ENCODE assay signal across 1 cellular context in the genomic region with DNA sequence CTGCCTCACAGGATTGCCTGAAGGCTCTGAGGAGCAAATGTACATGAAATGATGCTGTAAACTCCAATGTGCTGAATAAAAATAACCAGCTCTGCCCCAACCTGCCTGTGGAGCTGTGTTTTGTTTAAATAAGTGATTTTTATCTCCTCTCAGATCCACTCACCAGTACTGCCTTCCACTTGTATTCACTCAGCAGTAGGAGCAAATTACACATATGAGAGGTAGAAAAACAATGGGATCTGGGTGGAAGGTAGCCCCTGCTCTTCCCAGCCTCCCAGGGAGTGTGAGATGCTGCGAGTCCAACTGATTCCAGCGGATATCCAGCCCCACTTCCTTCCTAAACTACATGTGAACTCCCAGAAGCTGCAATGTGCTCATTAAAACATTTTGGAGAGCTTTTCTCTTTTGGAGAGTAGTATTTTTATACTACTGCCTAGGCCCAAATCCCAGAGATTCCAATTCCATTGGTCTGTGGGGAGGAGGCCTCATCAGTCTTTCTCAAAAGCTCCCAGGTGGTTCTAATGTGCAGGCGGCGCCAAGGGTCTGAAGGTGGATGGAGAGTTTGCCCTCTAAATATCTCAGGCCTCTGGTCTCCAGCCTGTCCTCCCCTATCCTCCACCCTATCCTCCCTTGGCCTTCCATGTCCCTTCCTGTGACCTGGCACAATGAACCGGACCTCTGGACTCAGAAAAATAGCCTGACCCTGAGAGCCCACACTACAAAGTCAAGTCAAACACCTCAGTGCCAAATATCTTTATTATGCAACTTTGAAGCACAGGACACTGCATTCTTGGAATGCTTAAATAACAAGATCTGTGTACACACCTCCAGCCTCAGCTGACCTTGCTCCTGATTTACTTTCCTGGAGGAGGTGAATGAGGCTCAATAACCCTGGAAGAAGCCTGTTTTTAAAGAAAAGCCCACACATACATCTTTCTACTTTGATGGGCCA.
TF ChIP-seq lines count a peak whose summit lies in the region.

No MANE protein-coding gene starts in this region.

TF ChIP-seq in HepG2, 621 proteins besides CTCF, POLR2A, EP300 and RAD21 (continues in another document):
- TF ChIP-seq ARNT (IDR thresholded peaks at IDR 0.05) (no peak), ZNF629 (CRISPR knock-in tag; conservative IDR thresholded peaks at IDR 0.05) (no peak), EED (CRISPR knock-in tag; IDR thresholded peaks at IDR 0.05) (no peak), KDM4B (CRISPR knock-in tag; IDR thresholded peaks at IDR 0.05) (peak; percentile 80), RFX3 (CRISPR knock-in tag; IDR thresholded peaks at IDR 0.05) (0 out of 2 replicates have a peak, but pooled peaks have one; percentile 11), NR2C2 (CRISPR knock-in tag; IDR thresholded peaks at IDR 0.05; ENCODE audit: borderline replicate concordance) (peak; percentile 84), RBM22 (optimal IDR thresholded peaks at IDR 0.05; ENCODE audit: low read length) (no peak), NFE2L2 (IDR thresholded peaks at IDR 0.05; ENCODE audit: low read length) (no peak), ZNF558 (CRISPR knock-in tag; IDR thresholded peaks at IDR 0.05; ENCODE audit: borderline replicate concordance) (no peak), ZNF724P (CRISPR knock-in tag; IDR thresholded peaks at IDR 0.05; ENCODE audit: borderline replicate concordance) (no peak), PCBP1 (IDR thresholded peaks at IDR 0.05; ENCODE audit: borderline replicate concordance, low read depth, low read length) (no peak), ZNF572 (CRISPR knock-in tag; IDR thresholded peaks at IDR 0.05) (no peak), ZNF546 (CRISPR knock-in tag; conservative IDR thresholded peaks at IDR 0.05) (no peak), ZNF746 (CRISPR knock-in tag; IDR thresholded peaks at IDR 0.05) (peak; percentile 72; the same call in 1 of the 2 replicates), AGO2 (optimal IDR thresholded peaks at IDR 0.05; ENCODE audit: low read depth, low read length) (no peak), NR2F6 (IDR thresholded peaks at IDR 0.05) (peak; percentile 95), NR2F6 (CRISPR knock-in tag; IDR thresholded peaks at IDR 0.05) (peak; percentile 96), ATF7 (IDR thresholded peaks at IDR 0.05) (no peak), ATF7 (CRISPR knock-in tag; IDR thresholded peaks at IDR 0.05) (no peak), SPEN (CRISPR knock-in tag; IDR thresholded peaks at IDR 0.05; ENCODE audit: low read depth) (peak; percentile 64), AGO1 (IDR thresholded peaks at IDR 0.05; ENCODE audit: low read depth, low read length, poor library complexity, severe bottlenecking) (no peak), FOXP1 (IDR thresholded peaks at IDR 0.05) (no peak), FOXP1 (CRISPR knock-in tag; IDR thresholded peaks at IDR 0.05) (peak; percentile 93), ZKSCAN8 (CRISPR knock-in tag; IDR thresholded peaks at IDR 0.05; ENCODE audit: borderline replicate concordance) (peak; percentile 75), KDM3A (CRISPR knock-in tag; IDR thresholded peaks at IDR 0.05; ENCODE audit: low read depth) (peak; percentile 52; the same call in 1 of the 2 replicates), ZFP82 (CRISPR knock-in tag; IDR thresholded peaks at IDR 0.05; ENCODE audit: borderline replicate concordance) (no peak)
- TF ChIP-seq, protein P1, sequence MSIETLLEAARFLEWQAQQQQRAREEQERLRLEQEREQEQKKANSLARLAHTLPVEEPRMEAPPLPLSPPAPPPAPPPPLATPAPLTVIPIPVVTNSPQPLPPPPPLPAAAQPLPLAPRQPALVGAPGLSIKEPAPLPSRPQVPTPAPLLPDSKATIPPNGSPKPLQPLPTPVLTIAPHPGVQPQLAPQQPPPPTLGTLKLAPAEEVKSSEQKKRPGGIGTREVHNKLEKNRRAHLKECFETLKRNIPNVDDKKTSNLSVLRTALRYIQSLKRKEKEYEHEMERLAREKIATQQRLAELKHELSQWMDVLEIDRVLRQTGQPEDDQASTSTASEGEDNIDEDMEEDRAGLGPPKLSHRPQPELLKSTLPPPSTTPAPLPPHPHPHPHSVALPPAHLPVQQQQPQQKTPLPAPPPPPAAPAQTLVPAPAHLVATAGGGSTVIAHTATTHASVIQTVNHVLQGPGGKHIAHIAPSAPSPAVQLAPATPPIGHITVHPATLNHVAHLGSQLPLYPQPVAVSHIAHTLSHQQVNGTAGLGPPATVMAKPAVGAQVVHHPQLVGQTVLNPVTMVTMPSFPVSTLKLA (IDR thresholded peaks at IDR 0.05) = no peak
- TF ChIP-seq, protein P2, sequence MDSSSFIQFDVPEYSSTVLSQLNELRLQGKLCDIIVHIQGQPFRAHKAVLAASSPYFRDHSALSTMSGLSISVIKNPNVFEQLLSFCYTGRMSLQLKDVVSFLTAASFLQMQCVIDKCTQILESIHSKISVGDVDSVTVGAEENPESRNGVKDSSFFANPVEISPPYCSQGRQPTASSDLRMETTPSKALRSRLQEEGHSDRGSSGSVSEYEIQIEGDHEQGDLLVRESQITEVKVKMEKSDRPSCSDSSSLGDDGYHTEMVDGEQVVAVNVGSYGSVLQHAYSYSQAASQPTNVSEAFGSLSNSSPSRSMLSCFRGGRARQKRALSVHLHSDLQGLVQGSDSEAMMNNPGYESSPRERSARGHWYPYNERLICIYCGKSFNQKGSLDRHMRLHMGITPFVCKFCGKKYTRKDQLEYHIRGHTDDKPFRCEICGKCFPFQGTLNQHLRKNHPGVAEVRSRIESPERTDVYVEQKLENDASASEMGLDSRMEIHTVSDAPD (CRISPR knock-in tag; IDR thresholded peaks at IDR 0.05) = peak; percentile 73; the same call in 1 of the 2 replicates
- TF ChIP-seq, protein P3, sequence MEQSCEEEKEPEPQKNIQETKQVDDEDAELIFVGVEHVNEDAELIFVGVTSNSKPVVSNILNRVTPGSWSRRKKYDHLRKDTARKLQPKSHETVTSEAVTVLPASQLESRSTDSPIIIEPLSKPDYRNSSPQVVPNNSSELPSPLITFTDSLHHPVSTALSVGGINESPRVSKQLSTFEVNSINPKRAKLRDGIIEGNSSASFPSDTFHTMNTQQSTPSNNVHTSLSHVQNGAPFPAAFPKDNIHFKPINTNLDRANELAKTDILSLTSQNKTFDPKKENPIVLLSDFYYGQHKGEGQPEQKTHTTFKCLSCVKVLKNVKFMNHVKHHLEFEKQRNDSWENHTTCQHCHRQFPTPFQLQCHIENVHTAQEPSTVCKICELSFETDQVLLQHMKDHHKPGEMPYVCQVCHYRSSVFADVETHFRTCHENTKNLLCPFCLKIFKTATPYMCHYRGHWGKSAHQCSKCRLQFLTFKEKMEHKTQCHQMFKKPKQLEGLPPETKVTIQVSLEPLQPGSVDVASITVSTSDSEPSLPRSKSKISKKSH (CRISPR knock-in tag; IDR thresholded peaks at IDR 0.05; ENCODE audit: borderline replicate concordance) = no peak
- TF ChIP-seq, protein P4, sequence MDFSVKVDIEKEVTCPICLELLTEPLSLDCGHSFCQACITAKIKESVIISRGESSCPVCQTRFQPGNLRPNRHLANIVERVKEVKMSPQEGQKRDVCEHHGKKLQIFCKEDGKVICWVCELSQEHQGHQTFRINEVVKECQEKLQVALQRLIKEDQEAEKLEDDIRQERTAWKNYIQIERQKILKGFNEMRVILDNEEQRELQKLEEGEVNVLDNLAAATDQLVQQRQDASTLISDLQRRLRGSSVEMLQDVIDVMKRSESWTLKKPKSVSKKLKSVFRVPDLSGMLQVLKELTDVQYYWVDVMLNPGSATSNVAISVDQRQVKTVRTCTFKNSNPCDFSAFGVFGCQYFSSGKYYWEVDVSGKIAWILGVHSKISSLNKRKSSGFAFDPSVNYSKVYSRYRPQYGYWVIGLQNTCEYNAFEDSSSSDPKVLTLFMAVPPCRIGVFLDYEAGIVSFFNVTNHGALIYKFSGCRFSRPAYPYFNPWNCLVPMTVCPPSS (IDR thresholded peaks at IDR 0.05) = no peak
- TF ChIP-seq, protein P5, sequence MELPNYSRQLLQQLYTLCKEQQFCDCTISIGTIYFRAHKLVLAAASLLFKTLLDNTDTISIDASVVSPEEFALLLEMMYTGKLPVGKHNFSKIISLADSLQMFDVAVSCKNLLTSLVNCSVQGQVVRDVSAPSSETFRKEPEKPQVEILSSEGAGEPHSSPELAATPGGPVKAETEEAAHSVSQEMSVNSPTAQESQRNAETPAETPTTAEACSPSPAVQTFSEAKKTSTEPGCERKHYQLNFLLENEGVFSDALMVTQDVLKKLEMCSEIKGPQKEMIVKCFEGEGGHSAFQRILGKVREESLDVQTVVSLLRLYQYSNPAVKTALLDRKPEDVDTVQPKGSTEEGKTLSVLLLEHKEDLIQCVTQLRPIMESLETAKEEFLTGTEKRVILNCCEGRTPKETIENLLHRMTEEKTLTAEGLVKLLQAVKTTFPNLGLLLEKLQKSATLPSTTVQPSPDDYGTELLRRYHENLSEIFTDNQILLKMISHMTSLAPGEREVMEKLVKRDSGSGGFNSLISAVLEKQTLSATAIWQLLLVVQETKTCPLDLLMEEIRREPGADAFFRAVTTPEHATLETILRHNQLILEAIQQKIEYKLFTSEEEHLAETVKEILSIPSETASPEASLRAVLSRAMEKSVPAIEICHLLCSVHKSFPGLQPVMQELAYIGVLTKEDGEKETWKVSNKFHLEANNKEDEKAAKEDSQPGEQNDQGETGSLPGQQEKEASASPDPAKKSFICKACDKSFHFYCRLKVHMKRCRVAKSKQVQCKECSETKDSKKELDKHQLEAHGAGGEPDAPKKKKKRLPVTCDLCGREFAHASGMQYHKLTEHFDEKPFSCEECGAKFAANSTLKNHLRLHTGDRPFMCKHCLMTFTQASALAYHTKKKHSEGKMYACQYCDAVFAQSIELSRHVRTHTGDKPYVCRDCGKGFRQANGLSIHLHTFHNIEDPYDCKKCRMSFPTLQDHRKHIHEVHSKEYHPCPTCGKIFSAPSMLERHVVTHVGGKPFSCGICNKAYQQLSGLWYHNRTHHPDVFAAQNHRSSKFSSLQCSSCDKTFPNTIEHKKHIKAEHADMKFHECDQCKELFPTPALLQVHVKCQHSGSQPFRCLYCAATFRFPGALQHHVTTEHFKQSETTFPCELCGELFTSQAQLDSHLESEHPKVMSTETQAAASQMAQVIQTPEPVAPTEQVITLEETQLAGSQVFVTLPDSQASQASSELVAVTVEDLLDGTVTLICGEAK (IDR thresholded peaks at IDR 0.05) = no peak
- TF ChIP-seq, protein P5 (CRISPR knock-in tag; IDR thresholded peaks at IDR 0.05) = peak; percentile 36; the same call in 1 of the 2 replicates
- TF ChIP-seq, protein P6, sequence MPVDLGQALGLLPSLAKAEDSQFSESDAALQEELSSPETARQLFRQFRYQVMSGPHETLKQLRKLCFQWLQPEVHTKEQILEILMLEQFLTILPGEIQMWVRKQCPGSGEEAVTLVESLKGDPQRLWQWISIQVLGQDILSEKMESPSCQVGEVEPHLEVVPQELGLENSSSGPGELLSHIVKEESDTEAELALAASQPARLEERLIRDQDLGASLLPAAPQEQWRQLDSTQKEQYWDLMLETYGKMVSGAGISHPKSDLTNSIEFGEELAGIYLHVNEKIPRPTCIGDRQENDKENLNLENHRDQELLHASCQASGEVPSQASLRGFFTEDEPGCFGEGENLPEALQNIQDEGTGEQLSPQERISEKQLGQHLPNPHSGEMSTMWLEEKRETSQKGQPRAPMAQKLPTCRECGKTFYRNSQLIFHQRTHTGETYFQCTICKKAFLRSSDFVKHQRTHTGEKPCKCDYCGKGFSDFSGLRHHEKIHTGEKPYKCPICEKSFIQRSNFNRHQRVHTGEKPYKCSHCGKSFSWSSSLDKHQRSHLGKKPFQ (CRISPR knock-in tag; IDR thresholded peaks at IDR 0.05; ENCODE audit: insufficient replicate concordance) = no peak
- TF ChIP-seq, protein P7, sequence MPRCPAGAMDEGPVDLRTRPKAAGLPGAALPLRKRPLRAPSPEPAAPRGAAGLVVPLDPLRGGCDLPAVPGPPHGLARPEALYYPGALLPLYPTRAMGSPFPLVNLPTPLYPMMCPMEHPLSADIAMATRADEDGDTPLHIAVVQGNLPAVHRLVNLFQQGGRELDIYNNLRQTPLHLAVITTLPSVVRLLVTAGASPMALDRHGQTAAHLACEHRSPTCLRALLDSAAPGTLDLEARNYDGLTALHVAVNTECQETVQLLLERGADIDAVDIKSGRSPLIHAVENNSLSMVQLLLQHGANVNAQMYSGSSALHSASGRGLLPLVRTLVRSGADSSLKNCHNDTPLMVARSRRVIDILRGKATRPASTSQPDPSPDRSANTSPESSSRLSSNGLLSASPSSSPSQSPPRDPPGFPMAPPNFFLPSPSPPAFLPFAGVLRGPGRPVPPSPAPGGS (CRISPR knock-in tag; IDR thresholded peaks at IDR 0.05) = no peak
- TF ChIP-seq, protein P8, sequence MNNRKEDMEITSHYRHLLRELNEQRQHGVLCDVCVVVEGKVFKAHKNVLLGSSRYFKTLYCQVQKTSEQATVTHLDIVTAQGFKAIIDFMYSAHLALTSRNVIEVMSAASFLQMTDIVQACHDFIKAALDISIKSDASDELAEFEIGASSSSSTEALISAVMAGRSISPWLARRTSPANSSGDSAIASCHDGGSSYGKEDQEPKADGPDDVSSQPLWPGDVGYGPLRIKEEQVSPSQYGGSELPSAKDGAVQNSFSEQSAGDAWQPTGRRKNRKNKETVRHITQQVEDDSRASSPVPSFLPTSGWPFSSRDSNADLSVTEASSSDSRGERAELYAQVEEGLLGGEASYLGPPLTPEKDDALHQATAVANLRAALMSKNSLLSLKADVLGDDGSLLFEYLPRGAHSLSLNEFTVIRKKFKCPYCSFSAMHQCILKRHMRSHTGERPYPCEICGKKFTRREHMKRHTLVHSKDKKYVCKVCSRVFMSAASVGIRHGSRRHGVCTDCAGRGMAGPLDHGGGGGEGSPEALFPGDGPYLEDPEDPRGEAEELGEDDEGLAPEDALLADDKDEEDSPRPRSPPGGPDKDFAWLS (CRISPR knock-in tag; IDR thresholded peaks at IDR 0.05; ENCODE audit: borderline replicate concordance) = no peak
